ENCODE assay signal across 1 cellular context in the genomic region with DNA sequence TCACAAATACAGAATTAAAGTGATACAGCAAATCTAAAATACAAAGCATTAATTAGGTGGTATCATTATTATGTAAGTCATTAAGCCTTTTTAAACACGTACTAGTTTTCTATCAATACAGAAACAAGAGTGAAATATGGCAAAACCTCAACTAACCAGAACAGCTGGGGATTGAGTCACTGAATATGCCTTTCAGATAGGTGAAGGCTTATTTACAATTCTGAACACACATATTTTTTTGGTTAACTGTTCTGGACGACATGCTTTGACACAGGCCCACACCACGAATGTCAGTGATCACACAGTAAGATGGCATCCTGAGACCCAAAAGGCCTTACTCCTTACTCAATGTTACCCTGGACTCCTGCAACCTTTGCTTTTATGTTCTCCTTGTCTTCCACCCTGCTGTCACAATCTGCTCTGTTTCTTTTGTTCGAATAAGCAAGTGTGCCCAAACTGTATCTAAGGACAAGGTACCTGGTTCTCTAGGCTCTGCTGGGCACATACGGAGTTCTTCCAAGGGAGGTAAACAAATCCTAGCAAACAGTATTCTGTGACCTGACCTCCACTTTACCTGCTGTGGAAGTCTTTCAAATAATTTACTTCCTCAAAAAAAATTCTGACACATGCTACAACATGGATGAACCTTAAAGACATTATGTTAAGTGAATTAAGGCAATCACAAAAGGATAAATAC.
TF ChIP-seq lines count a peak whose summit lies in the region.

No MANE protein-coding gene starts in this region.

TF ChIP-seq in A549, 52 proteins besides CTCF, POLR2A, EP300 and RAD21 (continued from another document):
- TF ChIP-seq, protein P1, sequence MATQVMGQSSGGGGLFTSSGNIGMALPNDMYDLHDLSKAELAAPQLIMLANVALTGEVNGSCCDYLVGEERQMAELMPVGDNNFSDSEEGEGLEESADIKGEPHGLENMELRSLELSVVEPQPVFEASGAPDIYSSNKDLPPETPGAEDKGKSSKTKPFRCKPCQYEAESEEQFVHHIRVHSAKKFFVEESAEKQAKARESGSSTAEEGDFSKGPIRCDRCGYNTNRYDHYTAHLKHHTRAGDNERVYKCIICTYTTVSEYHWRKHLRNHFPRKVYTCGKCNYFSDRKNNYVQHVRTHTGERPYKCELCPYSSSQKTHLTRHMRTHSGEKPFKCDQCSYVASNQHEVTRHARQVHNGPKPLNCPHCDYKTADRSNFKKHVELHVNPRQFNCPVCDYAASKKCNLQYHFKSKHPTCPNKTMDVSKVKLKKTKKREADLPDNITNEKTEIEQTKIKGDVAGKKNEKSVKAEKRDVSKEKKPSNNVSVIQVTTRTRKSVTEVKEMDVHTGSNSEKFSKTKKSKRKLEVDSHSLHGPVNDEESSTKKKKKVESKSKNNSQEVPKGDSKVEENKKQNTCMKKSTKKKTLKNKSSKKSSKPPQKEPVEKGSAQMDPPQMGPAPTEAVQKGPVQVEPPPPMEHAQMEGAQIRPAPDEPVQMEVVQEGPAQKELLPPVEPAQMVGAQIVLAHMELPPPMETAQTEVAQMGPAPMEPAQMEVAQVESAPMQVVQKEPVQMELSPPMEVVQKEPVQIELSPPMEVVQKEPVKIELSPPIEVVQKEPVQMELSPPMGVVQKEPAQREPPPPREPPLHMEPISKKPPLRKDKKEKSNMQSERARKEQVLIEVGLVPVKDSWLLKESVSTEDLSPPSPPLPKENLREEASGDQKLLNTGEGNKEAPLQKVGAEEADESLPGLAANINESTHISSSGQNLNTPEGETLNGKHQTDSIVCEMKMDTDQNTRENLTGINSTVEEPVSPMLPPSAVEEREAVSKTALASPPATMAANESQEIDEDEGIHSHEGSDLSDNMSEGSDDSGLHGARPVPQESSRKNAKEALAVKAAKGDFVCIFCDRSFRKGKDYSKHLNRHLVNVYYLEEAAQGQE (IDR thresholded peaks at IDR 0.05) = no peak
